23 cellular contexts compared by ENCODE assay signal in the genomic region with DNA sequence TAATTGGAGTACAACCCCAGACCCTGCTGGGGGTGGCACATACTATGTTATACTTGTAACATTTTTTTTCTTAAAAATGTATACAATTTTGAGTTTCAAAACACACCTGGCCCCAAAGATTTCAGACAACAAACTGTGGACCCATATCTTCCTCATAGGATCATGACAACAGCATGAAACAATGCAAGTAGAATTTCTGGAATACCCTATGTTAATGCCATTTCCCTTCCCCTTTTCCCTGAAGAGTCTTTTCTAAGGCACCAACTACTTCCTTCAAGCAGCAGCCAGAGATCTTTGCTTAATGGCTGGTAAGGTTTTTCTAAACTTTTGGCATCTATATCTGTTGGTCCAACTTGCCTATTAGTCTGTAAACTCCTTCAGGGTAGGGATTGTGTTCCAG.
DNase-seq lines count a peak whose midpoint lies in the region; ATAC-seq, FAIRE-seq and TF ChIP-seq lines count a peak whose summit lies in the region.
"Had no signal": no experiment of that assay in that cellular context is flagged by ENCODE, and none has a peak within 500 bp of the region (broad histone marks: within the 10 kb centered on the region; RNA-seq: fewer than 3 reads in every experiment).

No MANE protein-coding gene starts in this region.

- no peak overlapping the region for H4K5ac ChIP-seq in mesendoderm (ENCODE audit: low read length)

- in situ Hi-C loops in HepG2 (cut with HindIII; ENCODE audit: extremely low pct_ligation_motif_present, low pct_unique_long_range_greater_than_20kb), result no loop called here

- H3K18ac ChIP-seq in mesendoderm (ENCODE audit: low read length), result no peak overlapping the region

- H3K27ac ChIP-seq in right lobe of liver (peak overlapping the region in 2 of 3 donors; percentile 1 to 98), HepG2 (ENCODE audit: extremely low read length, insufficient read depth, low read length) (no peak overlapping the region), foreskin keratinocyte (peak overlapping the region; percentile 74), mesendoderm (ENCODE audit: low read depth, low read length) (no peak overlapping the region), kidney (ENCODE audit: low read depth in 2 of 2, low read length in 2 of 2) (no peak overlapping the region)
- H3K27ac ChIP-seq: 22Rv1, GM23248 had no signal

- TF ChIP-seq CTCF in right lobe of liver (IDR thresholded peaks at IDR 0.05) (no peak), HepG2 (CRISPR knock-in tag; IDR thresholded peaks at IDR 0.05) (no peak), foreskin keratinocyte (conservative IDR thresholded peaks at IDR 0.05) (no peak), kidney (IDR thresholded peaks at IDR 0.05; ENCODE audit: borderline replicate concordance, extremely low read depth, insufficient read depth) (no peak)

- H2BK15ac ChIP-seq in mesendoderm (replicated peaks; ENCODE audit: low read depth), result no peak overlapping the region

- no peak for FAIRE-seq in HepG2 (lab: Jason Lieb, UNC)
- FAIRE-seq in kidney (lab: Jason Lieb, UNC), result no peak
- FAIRE-seq: A204.1, G401.6, GM12892, GM19239, H1 had no signal

- H2BK120ac ChIP-seq in mesendoderm (ENCODE audit: low read depth, low read length), result no peak overlapping the region

- TF ChIP-seq RAD21 in HepG2 (CRISPR knock-in tag; IDR thresholded peaks at IDR 0.05), result no peak

- H3K27me3 ChIP-seq in right lobe of liver (no peaks in the 10 kb centered on the region), HepG2 (ENCODE audit: control insufficient read depth in 1 of 2, insufficient read depth in 2 of 2, low read length in 2 of 2) (no peaks in the 10 kb centered on the region), foreskin keratinocyte (no peaks in the 10 kb centered on the region), mesendoderm (ENCODE audit: insufficient read depth, low read length, poor library complexity) (no peaks in the 10 kb centered on the region)

- H2BK5ac ChIP-seq in mesendoderm (ENCODE audit: low read length), result no peak overlapping the region

- H3K4me3 ChIP-seq in right lobe of liver (no peak overlapping the region), HepG2 (replicated peaks in 1 of 3; ENCODE audit: insufficient read depth in 1 of 3, low read depth in 2 of 3, low read length in 3 of 3) (no peak overlapping the region), mesendoderm (ENCODE audit: low read length) (no peak overlapping the region), kidney (ENCODE audit: low read length in 2 of 2) (no peak overlapping the region)
- H3K4me3 ChIP-seq: GM23248 had no signal

- H3K4me2 ChIP-seq in HepG2 (ENCODE audit: low read depth, low read length), result no peak overlapping the region
- H3K4me2 ChIP-seq in mesendoderm (ENCODE audit: low read length), result no peak overlapping the region

- DNase-seq in right lobe of liver (no peak), HepG2 (ENCODE audit: low spot score) (no peak), foreskin keratinocyte (peak in 1 of 2 donors; percentile 26), mesendoderm (peak; percentile 57), kidney (no peak), HK-2 (ENCODE audit: unreplicated experiment) (no peak), Ammon's horn (ENCODE audit: low spot score) (no peak)
- DNase-seq: AML-193; C1 segment of cervical spinal cord; Caco-2; CD4-positive, alpha-beta memory T cell; DMS153; DND-41; GM23248; H7; HCEC 1CT had no signal

- no peak overlapping the region for H2AK5ac ChIP-seq in mesendoderm (ENCODE audit: low read length)

- TF ChIP-seq POLR2A in right lobe of liver (IDR thresholded peaks at IDR 0.05), result no peak
- TF ChIP-seq POLR2A in HepG2 (IDR thresholded peaks at IDR 0.05; ENCODE audit: insufficient read depth in 1 of 2, low read depth in 2 of 2, low read length in 2 of 2), result no peak

- no peak overlapping the region for H4K8ac ChIP-seq in mesendoderm (ENCODE audit: low read depth, low read length)

- no TSS peak for BruUV-seq in HepG2 (replicated peaks; lab: Mats Ljungman, UMichigan)

- H2AFZ ChIP-seq in HepG2 (ENCODE audit: low read length), result no peak overlapping the region
- H2AFZ ChIP-seq: GM23248 had no signal

- no peaks in the 10 kb centered on the region for H4K20me1 ChIP-seq in HepG2 (ENCODE audit: insufficient read depth, low read length)

- no peak overlapping the region for H3K56ac ChIP-seq in mesendoderm (ENCODE audit: low read length)

- no peak overlapping the region for H3K9ac ChIP-seq in HepG2 (ENCODE audit: insufficient read depth, low read depth, low read length)
- H3K9ac ChIP-seq in mesendoderm (ENCODE audit: low read length), result no peak overlapping the region
- no peak overlapping the region for H3K9ac ChIP-seq in kidney (ENCODE audit: low read length in 2 of 2)
- H3K9ac ChIP-seq: GM23248 had no signal

- TF ChIP-seq EP300 in HepG2 (IDR thresholded peaks at IDR 0.05; ENCODE audit: low read depth in 2 of 2, low read length in 2 of 2) (no peak), HepG2 (CRISPR knock-in tag; IDR thresholded peaks at IDR 0.05; ENCODE audit: borderline replicate concordance) (no peak)

- CTCF ChIA-PET in HepG2 (lab: Yijun Ruan, JAX; ENCODE audit: low intra/inter-chr PET ratio, low total read pairs), result no interaction called here

- no peaks in the 10 kb centered on the region for H3K9me3 ChIP-seq in right lobe of liver
- H3K9me3 ChIP-seq in HepG2 (ENCODE audit: low read length), result no peaks in the 10 kb centered on the region; the same call in 1 of the 2 replicates
- H3K9me3 ChIP-seq in kidney (ENCODE audit: control insufficient read depth in 1 of 2, low read length in 2 of 2), result no peaks in the 10 kb centered on the region
- H3K9me3 ChIP-seq: Caco-2 had no signal

- H3K36me3 ChIP-seq in right lobe of liver (no peaks in the 10 kb centered on the region), HepG2 (replicated peaks in 1 of 2; ENCODE audit: control insufficient read depth in 1 of 2, insufficient read depth in 2 of 2, low read length in 2 of 2) (no peaks in the 10 kb centered on the region), mesendoderm (ENCODE audit: control insufficient read depth, insufficient read depth, low read length) (no peaks in the 10 kb centered on the region), kidney (ENCODE audit: control insufficient read depth in 1 of 2, insufficient read depth in 2 of 2, low read length in 2 of 2) (no peaks in the 10 kb centered on the region)

- POLR2A ChIA-PET in HepG2 (lab: Yijun Ruan, JAX), result no interaction called here

- peaks cover 0 to 78% (median 29%) of the 10 kb centered on the region in 4 donors for H3K4me1 ChIP-seq in right lobe of liver
- H3K4me1 ChIP-seq in HepG2 (ENCODE audit: insufficient read depth, low read length), result peaks cover 74% of the 10 kb centered on the region
- H3K4me1 ChIP-seq in foreskin keratinocyte, result peaks cover 27% of the 10 kb centered on the region
- no peaks in the 10 kb centered on the region for H3K4me1 ChIP-seq in mesendoderm (ENCODE audit: control insufficient read depth, low read depth, low read length)
- peaks cover 6 to 18% of the 10 kb centered on the region in 2 donors for H3K4me1 ChIP-seq in kidney (ENCODE audit: control insufficient read depth in 1 of 2, insufficient read depth in 1 of 2, low read depth in 1 of 2, low read length in 2 of 2)

- intact Hi-C loops in right lobe of liver (cut with DNase I) (loop anchor here (10.0 kb wide), 2 partner anchors 225 to 235 kb away; no protein-coding TSS in a partner anchor), HepG2 (cut with micrococcal nuclease; ENCODE audit: unreplicated experiment) (loop anchor here (10.0 kb wide), 1 partner anchor 325 kb away; no protein-coding TSS in a partner anchor), kidney (cut with DNase I) (loop anchor here (10.0 kb wide), 1 partner anchor 225 kb away; no protein-coding TSS in a partner anchor)

- ATAC-seq in right lobe of liver, result no peak
- no peak for ATAC-seq in HepG2
- ATAC-seq in foreskin keratinocyte, result no peak
- ATAC-seq in GM18858 (IDR thresholded peaks at IDR 0.05; ENCODE audit: unreplicated experiment), result no peak

- H3K79me2 ChIP-seq in HepG2 (ENCODE audit: insufficient read depth, low read length) (no peaks in the 10 kb centered on the region), mesendoderm (ENCODE audit: control insufficient read depth, insufficient read depth, low read length) (no peaks in the 10 kb centered on the region)

- no peaks in the 10 kb centered on the region for H3K79me1 ChIP-seq in mesendoderm (ENCODE audit: low read length)

- H3K4ac ChIP-seq in mesendoderm (ENCODE audit: low read depth, low read length), result no peak overlapping the region

- H3K23ac ChIP-seq in mesendoderm (ENCODE audit: low read length), result no peak overlapping the region

TF ChIP-seq in HepG2, 621 proteins besides CTCF, POLR2A, EP300 and RAD21:
- TF ChIP-seq ZNF674 (CRISPR knock-in tag; IDR thresholded peaks at IDR 0.05; ENCODE audit: low read depth) (no peak), ZNF703 (CRISPR knock-in tag; IDR thresholded peaks at IDR 0.05; ENCODE audit: borderline replicate concordance) (no peak)

Comparison
In these comparisons a context has a peak if more than half of its experiments do, and no peak if none do; other contexts are left out.
1. H3K27ac ChIP-seq: peak in right lobe of liver (2 of 3) and foreskin keratinocyte (single experiment); none in HepG2 (single experiment), mesendoderm (single experiment) and kidney (0 of 2).